Comparison of ENCODE assay signal across 1 cellular context in genomic region chr10:21724020-21724589, GRCh38.
A peak's percentile ranks its signal among the peaks of the same experiment; 100 is the strongest.
TF ChIP-seq lines count a peak whose summit lies in the region.

No MANE protein-coding gene starts in this region.

TF ChIP-seq in HEK293, 187 proteins besides CTCF, POLR2A, EP300 and RAD21 (continued from another document):
- TF ChIP-seq PRDM10 (tag by site-specific recombination; IDR thresholded peaks at IDR 0.05) (peak; percentile 91), FEZF1 (tag by site-specific recombination; IDR thresholded peaks at IDR 0.05) (peak; percentile 11; the same call in 1 of the 2 replicates), ZNF18 (tag by site-specific recombination; IDR thresholded peaks at IDR 0.05) (no peak)
- TF ChIP-seq, protein P1, sequence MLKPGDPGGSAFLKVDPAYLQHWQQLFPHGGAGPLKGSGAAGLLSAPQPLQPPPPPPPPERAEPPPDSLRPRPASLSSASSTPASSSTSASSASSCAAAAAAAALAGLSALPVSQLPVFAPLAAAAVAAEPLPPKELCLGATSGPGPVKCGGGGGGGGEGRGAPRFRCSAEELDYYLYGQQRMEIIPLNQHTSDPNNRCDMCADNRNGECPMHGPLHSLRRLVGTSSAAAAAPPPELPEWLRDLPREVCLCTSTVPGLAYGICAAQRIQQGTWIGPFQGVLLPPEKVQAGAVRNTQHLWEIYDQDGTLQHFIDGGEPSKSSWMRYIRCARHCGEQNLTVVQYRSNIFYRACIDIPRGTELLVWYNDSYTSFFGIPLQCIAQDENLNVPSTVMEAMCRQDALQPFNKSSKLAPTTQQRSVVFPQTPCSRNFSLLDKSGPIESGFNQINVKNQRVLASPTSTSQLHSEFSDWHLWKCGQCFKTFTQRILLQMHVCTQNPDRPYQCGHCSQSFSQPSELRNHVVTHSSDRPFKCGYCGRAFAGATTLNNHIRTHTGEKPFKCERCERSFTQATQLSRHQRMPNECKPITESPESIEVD (tag by site-specific recombination; IDR thresholded peaks at IDR 0.05): peak; percentile 75
